Comparison of ENCODE assay signal across 17 cellular contexts in the genomic region with DNA sequence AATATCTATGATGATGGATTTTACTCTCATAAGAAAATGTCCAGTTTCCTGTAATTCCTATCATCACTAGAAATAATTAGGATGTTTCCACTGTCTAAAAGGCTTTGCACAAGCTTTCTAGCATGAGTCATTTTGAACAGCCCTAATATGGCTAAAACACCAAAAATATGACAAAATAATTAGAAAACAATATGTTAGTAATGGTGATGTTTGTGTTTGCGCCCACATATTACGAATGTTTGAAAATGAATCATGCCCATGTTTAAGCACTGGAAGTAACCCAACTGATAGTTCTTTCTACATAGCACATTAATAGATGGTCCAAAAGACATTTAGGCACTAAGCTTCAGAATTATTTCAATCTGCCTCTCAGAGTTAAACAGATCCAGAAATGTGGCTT.
DNase-seq lines count a peak whose midpoint lies in the region; ATAC-seq and TF ChIP-seq lines count a peak whose summit lies in the region.
"Had no signal": no experiment of that assay in that cellular context is flagged by ENCODE, and none has a peak within 500 bp of the region (broad histone marks: within the 10 kb centered on the region; RNA-seq: fewer than 3 reads in every experiment).

No MANE protein-coding gene starts in this region.

- no peak for TF ChIP-seq CTCF in fibroblast of pulmonary artery (IDR thresholded peaks at IDR 0.05; ENCODE audit: low read length, missing control alignments)
- TF ChIP-seq CTCF in body of pancreas (IDR thresholded peaks at IDR 0.05) = no peak

- H3K27me3 ChIP-seq in adipocyte (replicated peaks; ENCODE audit: control insufficient read depth, insufficient read depth, low read length) (no peaks in the 10 kb centered on the region), body of pancreas (no peaks in the 10 kb centered on the region)

- 63 to 75% methylated on average over 2 of the region's 2 CpGs for WGBS in body of pancreas, 2 donors

- ATAC-seq in body of pancreas (no peak), HG03457 (IDR thresholded peaks at IDR 0.05; ENCODE audit: unreplicated experiment) (no peak)
- ATAC-seq: CD8-positive, alpha-beta T cell; psoas muscle had no signal

- H3K9me3 ChIP-seq in adipocyte (ENCODE audit: control insufficient read depth, low read length) (no peaks in the 10 kb centered on the region), body of pancreas (no peaks in the 10 kb centered on the region)
- H3K9me3 ChIP-seq: psoas muscle had no signal

- DNase-seq in ELR (ENCODE audit: low read depth) (peak; percentile 72), adipocyte (ENCODE audit: low read depth) (peak; percentile 59), fibroblast of pulmonary artery (ENCODE audit: low read depth) (peak; percentile 29), stromal cell of bone marrow (ENCODE audit: low read depth) (peak; percentile 24), cardiac septum (ENCODE audit: low spot score) (no peak), body of pancreas (no peak)
- DNase-seq: activated CD4-positive, alpha-beta memory T cell treated with anti-CD3 and anti-CD28 coated beads, Interleukin-2, amount 10 ng/mL, durations not matched to agents 7 days and 5 days; activated naive CD4-positive, alpha-beta T cell treated with anti-CD3 and anti-CD28 coated beads for 36 hours; activated T-cell treated with anti-CD3 and anti-CD28 coated beads, Interleukin-2, amount 50 U/mL, for 1 hour; CD8-positive, alpha-beta T cell; KBM-7; mesendoderm; NCI-H2029 treated with DMSO at 0.1 percent for 48 hours; NCI-H524 treated with DMSO at 0.1 percent for 48 hours; psoas muscle; WERI-Rb-1 had no signal

- H3K27ac ChIP-seq in body of pancreas = no peak overlapping the region
- H3K27ac ChIP-seq: psoas muscle, WERI-Rb-1 had no signal

- H3K4me3 ChIP-seq in adipocyte (ENCODE audit: low read length) (no peak overlapping the region), fibroblast of pulmonary artery (replicated peaks; ENCODE audit: low read depth, low read length) (no peak overlapping the region), body of pancreas (no peak overlapping the region)
- H3K4me3 ChIP-seq: psoas muscle had no signal

- peaks cover 12% of the 10 kb centered on the region for H3K4me1 ChIP-seq in adipocyte (ENCODE audit: control insufficient read depth, insufficient read depth, low read length)
- no peaks in the 10 kb centered on the region for H3K4me1 ChIP-seq in body of pancreas
- H3K4me1 ChIP-seq: psoas muscle had no signal

- intact Hi-C loops in cardiac septum (cut with DNase I) (no loop called here), body of pancreas (cut with DNase I) (no loop called here)

- H3K36me3 ChIP-seq in adipocyte (ENCODE audit: control insufficient read depth, insufficient read depth, low read length, severe bottlenecking) (no peaks in the 10 kb centered on the region), body of pancreas (replicated peaks in 1 of 2; ENCODE audit: insufficient read depth in 1 of 2, low read depth in 2 of 2) (no peaks in the 10 kb centered on the region)
- H3K36me3 ChIP-seq: WERI-Rb-1 had no signal

- H3K9ac ChIP-seq in adipocyte (ENCODE audit: low read length) = peak overlapping the region; percentile 39

- TF ChIP-seq POLR2A in body of pancreas (IDR thresholded peaks at IDR 0.05) = no peak

Comparison
In these comparisons a context has a peak if more than half of its experiments do, and no peak if none do; other contexts are left out.
1. DNase-seq: peak in ELR (single experiment), adipocyte (single experiment), fibroblast of pulmonary artery (single experiment) and stromal cell of bone marrow (single experiment); none in cardiac septum (single experiment) and body of pancreas (0 of 4).